Comparison of ENCODE assay signal across 10 cellular contexts in the genomic region with DNA sequence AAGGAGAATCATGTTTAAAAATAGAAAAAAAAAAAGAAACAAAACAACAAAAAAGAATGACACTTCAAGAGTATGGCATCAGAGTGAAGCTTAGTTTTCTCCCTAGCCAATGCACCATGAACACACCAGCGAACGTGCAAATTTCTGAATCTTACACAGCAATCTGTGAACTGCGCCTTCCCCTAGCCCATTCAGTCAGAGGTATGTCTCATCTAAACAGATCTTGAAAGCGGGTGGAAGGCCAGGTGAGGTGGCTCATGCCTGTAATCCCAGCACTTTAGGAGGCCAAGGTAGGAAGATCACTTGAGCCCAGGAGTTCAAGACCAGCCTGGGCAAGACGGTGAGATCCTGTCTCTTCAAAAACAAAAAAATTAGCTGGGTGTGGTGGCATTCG.
DNase-seq lines count a peak whose midpoint lies in the region; ATAC-seq and TF ChIP-seq lines count a peak whose summit lies in the region.
"Had no signal": no experiment of that assay in that cellular context is flagged by ENCODE, and none has a peak within 500 bp of the region (broad histone marks: within the 10 kb centered on the region; RNA-seq: fewer than 3 reads in every experiment).

No MANE protein-coding gene starts in this region.

- no peak overlapping the region for H3K9ac ChIP-seq in parathyroid adenoma

- H2AFZ ChIP-seq in parathyroid adenoma = no peak overlapping the region

- no peaks in the 10 kb centered on the region for H3K9me3 ChIP-seq in ascending aorta
- H3K9me3 ChIP-seq in parathyroid adenoma (ENCODE audit: control insufficient read depth, low read length) = no peaks in the 10 kb centered on the region
- no peaks in the 10 kb centered on the region for H3K9me3 ChIP-seq in upper lobe of right lung

- H3K4me3 ChIP-seq in ascending aorta (no peak overlapping the region), parathyroid adenoma (ENCODE audit: low read depth, low read length) (peak overlapping the region; percentile 40), upper lobe of right lung (no peak overlapping the region)

- H3K36me3 ChIP-seq in ascending aorta (peaks cover 6 to 9% of the 10 kb centered on the region in 2 donors), parathyroid adenoma (ENCODE audit: control insufficient read depth, insufficient read depth, low read length) (no peaks in the 10 kb centered on the region), upper lobe of right lung (peaks cover 2% of the 10 kb centered on the region)

- intact Hi-C loops in ascending aorta (cut with DNase I) = loop anchor here (2.0 to 5.0 kb wide), 4 partner anchors 49 to 165 kb away; a partner anchor contains a TSS
- intact Hi-C loops in cardiac septum (cut with DNase I) = no loop called here
- intact Hi-C loops in upper lobe of right lung (cut with DNase I) = no loop called here

- ATAC-seq in upper lobe of right lung (no peak), GM21390 (IDR thresholded peaks at IDR 0.05; ENCODE audit: unreplicated experiment) (no peak)

- peak overlapping the region; percentile 69 for H3K4me2 ChIP-seq in parathyroid adenoma (ENCODE audit: low read length)

- no peak for TF ChIP-seq CTCF in ascending aorta (IDR thresholded peaks at IDR 0.05)
- no peak for TF ChIP-seq CTCF in parathyroid adenoma (IDR thresholded peaks at IDR 0.05)
- no peak for TF ChIP-seq CTCF in upper lobe of right lung (IDR thresholded peaks at IDR 0.05)

- no peaks in the 10 kb centered on the region for H3K27me3 ChIP-seq in ascending aorta
- H3K27me3 ChIP-seq in parathyroid adenoma (ENCODE audit: control insufficient read depth, insufficient read depth, low read length) = no peaks in the 10 kb centered on the region
- no peaks in the 10 kb centered on the region for H3K27me3 ChIP-seq in upper lobe of right lung

- H3K79me2 ChIP-seq in parathyroid adenoma = peaks cover 15% of the 10 kb centered on the region

- H3K27ac ChIP-seq in ascending aorta = peak overlapping the region; percentile 67 to 79
- peak overlapping the region; percentile 96 for H3K27ac ChIP-seq in parathyroid adenoma
- H3K27ac ChIP-seq in upper lobe of right lung = peak overlapping the region; percentile 19

- DNase-seq in ascending aorta (ENCODE audit: low spot score in 2 of 2) (no peak), cardiac septum (ENCODE audit: low spot score) (peak; percentile 49), upper lobe of right lung (no peak), NCI-H510A (lab: John Stamatoyannopoulos, UW) (no peak), T-helper 2 cell (no peak)
- DNase-seq: DMS 273 treated with DMSO at 0.1 percent for 48 hours, KG1, NCI-H2107 had no signal

- H3K4me1 ChIP-seq in ascending aorta = peaks cover 3 to 23% of the 10 kb centered on the region in 2 donors
- H3K4me1 ChIP-seq in parathyroid adenoma = peaks cover 55% of the 10 kb centered on the region
- peaks cover 28% of the 10 kb centered on the region for H3K4me1 ChIP-seq in upper lobe of right lung

Comparison
In these comparisons a context has a peak if more than half of its experiments do, and no peak if none do; other contexts are left out.
1. H3K27ac ChIP-seq: peak in every context shown above with its lines; median percentile 96 in parathyroid adenoma; 73 in ascending aorta; 19 in upper lobe of right lung.